ENCODE assay signal across 14 cellular contexts in the genomic region with DNA sequence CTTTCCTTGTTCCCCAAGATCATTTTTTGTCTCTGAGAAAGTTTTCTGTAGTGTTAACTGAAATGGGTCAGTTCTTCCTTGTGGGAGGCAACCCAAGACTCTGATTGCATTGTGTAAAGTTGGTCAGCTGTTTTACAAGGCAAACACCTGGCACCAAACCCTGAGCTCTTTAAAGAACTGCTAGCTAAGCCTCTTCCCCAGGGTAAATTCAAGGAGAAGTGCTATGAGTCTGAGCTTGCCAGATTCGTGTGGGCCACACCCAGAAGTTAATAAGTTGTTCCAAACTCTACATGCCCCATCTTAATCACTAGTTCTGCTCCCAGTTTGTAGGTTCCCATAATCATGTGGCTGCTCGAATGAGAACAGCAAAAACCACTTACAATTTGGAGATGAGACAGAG.
DNase-seq lines count a peak whose midpoint lies in the region; ATAC-seq, FAIRE-seq and TF ChIP-seq lines count a peak whose summit lies in the region.
"Had no signal": no experiment of that assay in that cellular context is flagged by ENCODE, and none has a peak within 500 bp of the region (broad histone marks: within the 10 kb centered on the region; RNA-seq: fewer than 3 reads in every experiment).

No MANE protein-coding gene starts in this region.

- peak; percentile 24 for DNase-seq in DMS79 (lab: John Stamatoyannopoulos, UW)
- DNase-seq in NCI-H82 (lab: John Stamatoyannopoulos, UW), result peak; percentile 64
- DNase-seq in left cardiac atrium, result no peak
- peak; percentile 81 for DNase-seq in stomach
- no peak for DNase-seq in ascending aorta (ENCODE audit: low spot score in 2 of 2)
- no peak for DNase-seq in HepG2 (ENCODE audit: low spot score)
- no peak for DNase-seq in effector memory CD4-positive, alpha-beta T cell
- DNase-seq in hippocampal formation (lab: John Stamatoyannopoulos, UW), result no peak
- DNase-seq: activated CD4-positive, alpha-beta T cell treated with anti-CD3 and anti-CD28 coated beads, Interleukin-2, amount 50 U/mL, for 48 hours; activated gamma-delta T cell treated with Interleukin-2 at 50 U/mL for 16 hours; foreskin melanocyte; kidney glomerular epithelial cell; NCI-H1417 treated with DMSO at 0.1 percent for 48 hours; T-helper 1 cell had no signal

- in situ Hi-C loops in HepG2 (cut with HindIII; ENCODE audit: extremely low pct_ligation_motif_present, low pct_unique_long_range_greater_than_20kb), result no loop called here

- POLR2A ChIA-PET in HepG2 (lab: Yijun Ruan, JAX), result no interaction called here

- no TSS peak for BruUV-seq in HepG2 (replicated peaks; lab: Mats Ljungman, UMichigan)

- ATAC-seq in left cardiac atrium (peak; percentile 61 to 67), HepG2 (no peak)

- FAIRE-seq in HepG2 (lab: Jason Lieb, UNC), result no peak

- H3K36me3 ChIP-seq in stomach (no peaks in the 10 kb centered on the region), ascending aorta (no peaks in the 10 kb centered on the region), HepG2 (replicated peaks in 1 of 2; ENCODE audit: control insufficient read depth in 1 of 2, insufficient read depth in 2 of 2, low read length in 2 of 2) (no peaks in the 10 kb centered on the region)
- H3K36me3 ChIP-seq in effector memory CD4-positive, alpha-beta T cell (ENCODE audit: control insufficient read depth, insufficient read depth, low read length), result no peaks in the 10 kb centered on the region

- H4K20me1 ChIP-seq in HepG2 (ENCODE audit: insufficient read depth, low read length), result no peaks in the 10 kb centered on the region

- TF ChIP-seq POLR2A in stomach (IDR thresholded peaks at IDR 0.05), result no peak
- TF ChIP-seq POLR2A in HepG2 (IDR thresholded peaks at IDR 0.05; ENCODE audit: insufficient read depth in 1 of 2, low read depth in 2 of 2, low read length in 2 of 2), result no peak

- no peaks in the 10 kb centered on the region for H3K9me3 ChIP-seq in stomach
- no peaks in the 10 kb centered on the region for H3K9me3 ChIP-seq in ascending aorta
- H3K9me3 ChIP-seq in HepG2 (ENCODE audit: low read length), result no peaks in the 10 kb centered on the region
- no peaks in the 10 kb centered on the region for H3K9me3 ChIP-seq in effector memory CD4-positive, alpha-beta T cell (ENCODE audit: control insufficient read depth, low read length)

- H2AFZ ChIP-seq in HepG2 (ENCODE audit: low read length), result no peak overlapping the region

- H3K4me2 ChIP-seq in HepG2 (ENCODE audit: low read depth, low read length), result no peak overlapping the region

- H3K9ac ChIP-seq in HepG2 (ENCODE audit: insufficient read depth, low read depth, low read length), result no peak overlapping the region

- H3K27ac ChIP-seq in stomach (peak overlapping the region; percentile 21 to 76 (median 46)), ascending aorta (no peak overlapping the region), HepG2 (ENCODE audit: extremely low read length, insufficient read depth, low read length) (no peak overlapping the region)
- no peak overlapping the region for H3K27ac ChIP-seq in effector memory CD4-positive, alpha-beta T cell (ENCODE audit: insufficient read depth, low read length, poor library complexity, severe bottlenecking)

- H3K4me1 ChIP-seq in stomach (peaks cover 4 to 24% (median 8%) of the 10 kb centered on the region in 4 donors), ascending aorta (no peaks in the 10 kb centered on the region), HepG2 (ENCODE audit: insufficient read depth, low read length) (no peaks in the 10 kb centered on the region)
- no peaks in the 10 kb centered on the region for H3K4me1 ChIP-seq in effector memory CD4-positive, alpha-beta T cell (ENCODE audit: control insufficient read depth, insufficient read depth, low read length, poor library complexity, severe bottlenecking)

- no peaks in the 10 kb centered on the region for H3K79me2 ChIP-seq in HepG2 (ENCODE audit: insufficient read depth, low read length)

- TF ChIP-seq CTCF in stomach (IDR thresholded peaks at IDR 0.05), result no peak
- no peak for TF ChIP-seq CTCF in ascending aorta (IDR thresholded peaks at IDR 0.05)
- TF ChIP-seq CTCF in HepG2 (CRISPR knock-in tag; IDR thresholded peaks at IDR 0.05), result no peak

- H3K27me3 ChIP-seq in stomach, result no peaks in the 10 kb centered on the region
- H3K27me3 ChIP-seq in ascending aorta, result no peaks in the 10 kb centered on the region
- H3K27me3 ChIP-seq in HepG2 (ENCODE audit: control insufficient read depth in 1 of 2, insufficient read depth in 2 of 2, low read length in 2 of 2), result no peaks in the 10 kb centered on the region
- H3K27me3 ChIP-seq in effector memory CD4-positive, alpha-beta T cell (replicated peaks; ENCODE audit: control insufficient read depth, insufficient read depth, low read length, poor library complexity, severe bottlenecking), result no peaks in the 10 kb centered on the region

- H3K4me3 ChIP-seq in stomach (no peak overlapping the region), ascending aorta (no peak overlapping the region), HepG2 (replicated peaks in 1 of 3; ENCODE audit: insufficient read depth in 1 of 3, low read depth in 2 of 3, low read length in 3 of 3) (no peak overlapping the region)
- H3K4me3 ChIP-seq in effector memory CD4-positive, alpha-beta T cell (ENCODE audit: insufficient read depth, low read depth, low read length, poor library complexity, severe bottlenecking), result no peak overlapping the region

- CTCF ChIA-PET in HepG2 (lab: Yijun Ruan, JAX; ENCODE audit: low intra/inter-chr PET ratio, low total read pairs), result no interaction called here

- intact Hi-C loops in left cardiac atrium (cut with DNase I) (no loop called here), stomach (cut with DNase I; ENCODE audit: low total_unique reads) (no loop called here), ascending aorta (cut with DNase I) (no loop called here), HepG2 (cut with micrococcal nuclease; ENCODE audit: unreplicated experiment) (loop anchor here (10.0 kb wide), 1 partner anchor 214 kb away; a partner anchor contains a TSS)

- TF ChIP-seq EP300 in stomach (IDR thresholded peaks at IDR 0.05) (no peak), HepG2 (IDR thresholded peaks at IDR 0.05; ENCODE audit: low read depth in 2 of 2, low read length in 2 of 2) (no peak), HepG2 (CRISPR knock-in tag; IDR thresholded peaks at IDR 0.05; ENCODE audit: borderline replicate concordance) (no peak)

- TF ChIP-seq RAD21 in HepG2 (CRISPR knock-in tag; IDR thresholded peaks at IDR 0.05), result no peak

- WGBS in stomach, 5 donors, result 18 to 37% (median 22%) methylated on average over 2 of the region's 2 CpGs
- WGBS in HepG2 (ENCODE audit: low lambda C conversion rate), result 0% methylated on average over 2 of the region's 2 CpGs

TF ChIP-seq in HepG2, 621 proteins besides CTCF, POLR2A, EP300 and RAD21 (continues in another document):
- TF ChIP-seq, protein P1, sequence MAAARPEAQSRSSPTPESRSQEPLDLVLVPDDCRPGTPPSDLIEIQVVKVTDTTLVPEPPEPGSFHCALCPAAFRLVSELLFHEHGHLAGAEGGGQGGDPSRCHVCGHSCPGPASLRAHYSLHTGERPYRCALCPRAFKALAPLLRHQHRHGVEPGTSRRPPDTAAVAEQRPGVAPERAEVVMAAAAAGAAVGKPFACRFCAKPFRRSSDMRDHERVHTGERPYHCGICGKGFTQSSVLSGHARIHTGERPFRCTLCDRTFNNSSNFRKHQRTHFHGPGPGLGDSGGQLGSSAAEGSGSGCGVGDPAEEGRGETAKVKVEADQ (CRISPR knock-in tag; IDR thresholded peaks at IDR 0.05; ENCODE audit: borderline replicate concordance), result no peak
- no peak for TF ChIP-seq MED1 (CRISPR knock-in tag; IDR thresholded peaks at IDR 0.05)
- TF ChIP-seq, protein P2, sequence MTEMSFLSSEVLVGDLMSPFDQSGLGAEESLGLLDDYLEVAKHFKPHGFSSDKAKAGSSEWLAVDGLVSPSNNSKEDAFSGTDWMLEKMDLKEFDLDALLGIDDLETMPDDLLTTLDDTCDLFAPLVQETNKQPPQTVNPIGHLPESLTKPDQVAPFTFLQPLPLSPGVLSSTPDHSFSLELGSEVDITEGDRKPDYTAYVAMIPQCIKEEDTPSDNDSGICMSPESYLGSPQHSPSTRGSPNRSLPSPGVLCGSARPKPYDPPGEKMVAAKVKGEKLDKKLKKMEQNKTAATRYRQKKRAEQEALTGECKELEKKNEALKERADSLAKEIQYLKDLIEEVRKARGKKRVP (CRISPR knock-in tag; IDR thresholded peaks at IDR 0.05), result no peak
- TF ChIP-seq RFXANK (CRISPR knock-in tag; IDR thresholded peaks at IDR 0.05), result no peak
- no peak for TF ChIP-seq HCFC1 (IDR thresholded peaks at IDR 0.05; ENCODE audit: low read depth, low read length)
- no peak for TF ChIP-seq ZKSCAN5 (CRISPR knock-in tag; IDR thresholded peaks at IDR 0.05)
- TF ChIP-seq REL (CRISPR knock-in tag; conservative IDR thresholded peaks at IDR 0.05), result no peak
- no peak for TF ChIP-seq HOXD1 (CRISPR knock-in tag; IDR thresholded peaks at IDR 0.05)
- TF ChIP-seq, protein P3, sequence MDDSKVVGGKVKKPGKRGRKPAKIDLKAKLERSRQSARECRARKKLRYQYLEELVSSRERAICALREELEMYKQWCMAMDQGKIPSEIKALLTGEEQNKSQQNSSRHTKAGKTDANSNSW (CRISPR knock-in tag; IDR thresholded peaks at IDR 0.05; ENCODE audit: borderline replicate concordance), result no peak
- no peak for TF ChIP-seq PHF8 (CRISPR knock-in tag; IDR thresholded peaks at IDR 0.05)
- TF ChIP-seq, protein P4, sequence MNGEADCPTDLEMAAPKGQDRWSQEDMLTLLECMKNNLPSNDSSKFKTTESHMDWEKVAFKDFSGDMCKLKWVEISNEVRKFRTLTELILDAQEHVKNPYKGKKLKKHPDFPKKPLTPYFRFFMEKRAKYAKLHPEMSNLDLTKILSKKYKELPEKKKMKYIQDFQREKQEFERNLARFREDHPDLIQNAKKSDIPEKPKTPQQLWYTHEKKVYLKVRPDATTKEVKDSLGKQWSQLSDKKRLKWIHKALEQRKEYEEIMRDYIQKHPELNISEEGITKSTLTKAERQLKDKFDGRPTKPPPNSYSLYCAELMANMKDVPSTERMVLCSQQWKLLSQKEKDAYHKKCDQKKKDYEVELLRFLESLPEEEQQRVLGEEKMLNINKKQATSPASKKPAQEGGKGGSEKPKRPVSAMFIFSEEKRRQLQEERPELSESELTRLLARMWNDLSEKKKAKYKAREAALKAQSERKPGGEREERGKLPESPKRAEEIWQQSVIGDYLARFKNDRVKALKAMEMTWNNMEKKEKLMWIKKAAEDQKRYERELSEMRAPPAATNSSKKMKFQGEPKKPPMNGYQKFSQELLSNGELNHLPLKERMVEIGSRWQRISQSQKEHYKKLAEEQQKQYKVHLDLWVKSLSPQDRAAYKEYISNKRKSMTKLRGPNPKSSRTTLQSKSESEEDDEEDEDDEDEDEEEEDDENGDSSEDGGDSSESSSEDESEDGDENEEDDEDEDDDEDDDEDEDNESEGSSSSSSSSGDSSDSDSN (CRISPR knock-in tag; IDR thresholded peaks at IDR 0.05), result no peak

Comparison
In these comparisons a context has a peak if more than half of its experiments do, and no peak if none do; other contexts are left out.
1. DNase-seq: peak in DMS79 (single experiment), NCI-H82 (single experiment) and stomach (single experiment); none in left cardiac atrium (single experiment), ascending aorta (0 of 2), HepG2 (single experiment), effector memory CD4-positive, alpha-beta T cell (0 of 3) and hippocampal formation (0 of 2).
2. H3K27ac ChIP-seq: peak in stomach (5 of 5); none in ascending aorta (0 of 2), HepG2 (single experiment) and effector memory CD4-positive, alpha-beta T cell (single experiment).